25 cellular contexts compared by ENCODE assay signal in genomic region chr2:235930701-235931100, GRCh38.
"Had no signal": no experiment of that assay in that cellular context is flagged by ENCODE, and none has a peak within 500 bp of the region (broad histone marks: within the 10 kb centered on the region; RNA-seq: fewer than 3 reads in every experiment).

No MANE protein-coding gene starts in this region.

- H3K27ac ChIP-seq: adrenal gland, body of pancreas, colonic mucosa had no signal

- H3K36me3 ChIP-seq: adrenal gland, colonic mucosa had no signal

- H3K4me3 ChIP-seq: adrenal gland, body of pancreas, colonic mucosa had no signal

- ATAC-seq: activated CD4-positive, alpha-beta T cell treated with anti-CD3 and anti-CD28 coated beads for 36 hours; activated CD8-positive, alpha-beta memory T cell treated with anti-CD3 and anti-CD28 coated beads, Interleukin-2, amount 10 ng/mL, durations not matched to agents 7 days and 5 days; activated CD8-positive, alpha-beta T cell treated with anti-CD3 and anti-CD28 coated beads, Interleukin-2, amount 10 ng/mL, durations not matched to agents 7 days and 5 days; activated naive CD8-positive, alpha-beta T cell treated with anti-CD3 and anti-CD28 coated beads, Interleukin-2, amount 50 U/mL, for 24 hours; body of pancreas; esophagus mucosa had no signal

- H3K4me1 ChIP-seq: adrenal gland, body of pancreas, colonic mucosa had no signal

- H3K9me3 ChIP-seq: adrenal gland, body of pancreas, colonic mucosa had no signal

- H3K27me3 ChIP-seq: adrenal gland, body of pancreas, colonic mucosa had no signal

- DNase-seq: activated CD4-positive, alpha-beta memory T cell treated with anti-CD3 and anti-CD28 coated beads for 36 hours; activated CD4-positive, alpha-beta T cell treated with anti-CD3 and anti-CD28 coated beads for 36 hours; activated CD4-positive, alpha-beta T cell treated with anti-CD3 and anti-CD28 coated beads, Interleukin-2, amount 10 ng/mL, durations not matched to agents 24 days and 14 days; activated CD4-positive, CD25-positive, alpha-beta regulatory T cell; activated CD4-positive, CD25-positive, alpha-beta regulatory T cell treated with anti-CD3 and anti-CD28 coated beads, Interleukin-2, amount 50 U/mL, for 72 hours; activated CD8-positive, alpha-beta memory T cell treated with anti-CD3 and anti-CD28 coated beads, Interleukin-2, amount 10 ng/mL, durations not matched to agents 7 days and 5 days; activated CD8-positive, alpha-beta memory T cell treated with anti-CD3 and anti-CD28 coated beads, Interleukin-2, amount 50 U/mL, for 4 hours; activated CD8-positive, alpha-beta T cell treated with anti-CD3 and anti-CD28 coated beads, Interleukin-2, amount 10 ng/mL, durations not matched to agents 7 days and 5 days; activated effector memory CD4-positive, alpha-beta T cell treated with anti-CD3 and anti-CD28 coated beads, Interleukin-2, amount 50 U/mL, for 16 hours; activated naive CD4-positive, alpha-beta T cell treated with anti-CD3 and anti-CD28 coated beads for 36 hours; activated naive CD8-positive, alpha-beta T cell treated with anti-CD3 and anti-CD28 coated beads for 36 hours; activated naive CD8-positive, alpha-beta T cell treated with anti-CD3 and anti-CD28 coated beads, Interleukin-2, amount 50 U/mL, for 24 hours; activated T-cell treated with anti-CD3 and anti-CD28 coated beads, Interleukin-2, amount 50 U/mL, for 1 hour; activated T-cell treated with anti-CD3 and anti-CD28 coated beads, Interleukin-2, amount 50 U/mL, for 48 hours; amygdala; aorta; body of pancreas; caudate nucleus; colonic mucosa; effector CD8-positive, alpha-beta T cell; foreskin fibroblast; T-helper 2 cell had no signal

- FAIRE-seq: frontal cortex had no signal
